ENCODE assay signal across 26 cellular contexts in genomic region chr1:39224295-39224829, GRCh38. TPM values are rescaled to one million over a fixed set of nuclear protein-coding genes. Genes with fewer than 3 reads are reported as not detected.
DNase-seq lines count a peak whose midpoint lies in the region; ATAC-seq, FAIRE-seq and TF ChIP-seq lines count a peak whose summit lies in the region.
"Had no signal": no experiment of that assay in that cellular context is flagged by ENCODE, and none has a peak within 500 bp of the region (broad histone marks: within the 10 kb centered on the region; RNA-seq: fewer than 3 reads in every experiment).

No MANE protein-coding gene starts in this region.

- peaks cover 45% of the 10 kb centered on the region for H3K4me1 Mint-ChIP-seq in WTC11
- peaks cover 49% of the 10 kb centered on the region for H3K4me1 Mint-ChIP-seq in stimulated activated memory B cell treated with anti-CD40 and anti-IgM and Interleukin-4, amounts not matched to agents 10 μg/mL and 1 μg/mL and 100 μg/mL, for 72 hours

- H3K36me3 ChIP-seq in right lobe of liver (no peaks in the 10 kb centered on the region), HepG2 (replicated peaks in 1 of 2; ENCODE audit: control insufficient read depth in 1 of 2, insufficient read depth in 2 of 2, low read length in 2 of 2) (no peaks in the 10 kb centered on the region), GM23248 (ENCODE audit: low read depth) (no peaks in the 10 kb centered on the region), body of pancreas (replicated peaks in 1 of 2; ENCODE audit: insufficient read depth in 1 of 2, low read depth in 2 of 2) (no peaks in the 10 kb centered on the region)
- H3K36me3 ChIP-seq: ascending aorta, stomach, transverse colon had no signal

- H3K9me2 ChIP-seq in GM23248 (ENCODE audit: insufficient read depth): no peaks in the 10 kb centered on the region

- H3K27me3 ChIP-seq in right lobe of liver: no peaks in the 10 kb centered on the region
- no peaks in the 10 kb centered on the region for H3K27me3 ChIP-seq in HepG2 (ENCODE audit: control insufficient read depth in 1 of 2, insufficient read depth in 2 of 2, low read length in 2 of 2)
- H3K27me3 ChIP-seq in GM23248 (replicated peaks; ENCODE audit: insufficient read depth): no peaks in the 10 kb centered on the region
- H3K27me3 ChIP-seq in body of pancreas: no peaks in the 10 kb centered on the region
- H3K27me3 ChIP-seq: ascending aorta, stomach, transverse colon had no signal

- no peaks in the 10 kb centered on the region for H3K36me3 Mint-ChIP-seq in WTC11
- peaks cover 41% of the 10 kb centered on the region for H3K36me3 Mint-ChIP-seq in stimulated activated memory B cell treated with anti-CD40 and anti-IgM and Interleukin-4, amounts not matched to agents 10 μg/mL and 1 μg/mL and 100 μg/mL, for 72 hours

- H4K20me1 ChIP-seq in HepG2 (ENCODE audit: insufficient read depth, low read length): no peaks in the 10 kb centered on the region
- peaks cover 5% of the 10 kb centered on the region; the same call in 1 of the 2 replicates for H4K20me1 ChIP-seq in GM23248 (ENCODE audit: insufficient read depth)

- POLR2A ChIA-PET in HepG2 (lab: Yijun Ruan, JAX): no interaction called here
- POLR2A ChIA-PET in WTC11 (lab: Charles Lee): no interaction called here

- no peaks in the 10 kb centered on the region for H3K9me3 Mint-ChIP-seq in WTC11
- no peaks in the 10 kb centered on the region for H3K9me3 Mint-ChIP-seq in stimulated activated memory B cell treated with anti-CD40 and anti-IgM and Interleukin-4, amounts not matched to agents 10 μg/mL and 1 μg/mL and 100 μg/mL, for 72 hours

- no TSS peak for BruUV-seq in HepG2 (replicated peaks; lab: Mats Ljungman, UMichigan)

- intact Hi-C loops in right lobe of liver (cut with DNase I): no loop called here
- intact Hi-C loops in HepG2 (cut with micrococcal nuclease; ENCODE audit: unreplicated experiment): no loop called here
- intact Hi-C loops in body of pancreas (cut with DNase I): no loop called here

- H3K27ac ChIP-seq in right lobe of liver (no peak overlapping the region), HepG2 (ENCODE audit: extremely low read length, insufficient read depth, low read length) (no peak overlapping the region), GM23248 (no peak overlapping the region), body of pancreas (no peak overlapping the region)
- H3K27ac ChIP-seq: ascending aorta, stomach, transverse colon had no signal

- peaks cover 0 to 30% (median 8%) of the 10 kb centered on the region in 4 donors for H3K4me1 ChIP-seq in right lobe of liver
- H3K4me1 ChIP-seq in HepG2 (ENCODE audit: insufficient read depth, low read length): peaks cover 37% of the 10 kb centered on the region
- H3K4me1 ChIP-seq in GM23248 (ENCODE audit: insufficient read depth): 0 out of 2 replicates have a peak, but pooled peaks cover 8% of the 10 kb centered on the region
- H3K4me1 ChIP-seq in body of pancreas: no peaks in the 10 kb centered on the region

- TF ChIP-seq CTCF in right lobe of liver (IDR thresholded peaks at IDR 0.05) (no peak), HepG2 (CRISPR knock-in tag; IDR thresholded peaks at IDR 0.05) (no peak), WTC11 (IDR thresholded peaks at IDR 0.05) (no peak), fibroblast of the aortic adventitia (IDR thresholded peaks at IDR 0.05; ENCODE audit: insufficient read depth, low read length) (no peak), body of pancreas (IDR thresholded peaks at IDR 0.05) (no peak)

- no peak overlapping the region for H3K4me3 ChIP-seq in right lobe of liver
- no peak overlapping the region for H3K4me3 ChIP-seq in HepG2 (replicated peaks in 1 of 3; ENCODE audit: insufficient read depth in 1 of 3, low read depth in 2 of 3, low read length in 3 of 3)
- no peak overlapping the region for H3K4me3 ChIP-seq in fibroblast of the aortic adventitia (ENCODE audit: low read depth, low read length)
- H3K4me3 ChIP-seq in GM23248: no peak overlapping the region
- no peak overlapping the region for H3K4me3 ChIP-seq in body of pancreas
- H3K4me3 ChIP-seq: ascending aorta, stomach, transverse colon had no signal

- TF ChIP-seq EP300 in HepG2 (IDR thresholded peaks at IDR 0.05; ENCODE audit: low read depth in 2 of 2, low read length in 2 of 2): no peak
- TF ChIP-seq EP300 in HepG2 (CRISPR knock-in tag; IDR thresholded peaks at IDR 0.05; ENCODE audit: borderline replicate concordance): no peak

- H3K4me2 ChIP-seq in HepG2 (ENCODE audit: low read depth, low read length) (no peak overlapping the region), GM23248 (ENCODE audit: unreplicated experiment) (no peak overlapping the region)

- H3K4me3 Mint-ChIP-seq in WTC11: no peak overlapping the region
- H3K4me3 Mint-ChIP-seq in stimulated activated memory B cell treated with anti-CD40 and anti-IgM and Interleukin-4, amounts not matched to agents 10 μg/mL and 1 μg/mL and 100 μg/mL, for 72 hours: no peak overlapping the region
- H3K4me3 Mint-ChIP-seq: activated CD4-positive, alpha-beta T cell treated with anti-CD3 and anti-CD28 coated beads, Interleukin-2, amount 10 ng/mL, durations not matched to agents 24 days and 14 days had no signal

- H3K9ac ChIP-seq in HepG2 (ENCODE audit: insufficient read depth, low read depth, low read length) (no peak overlapping the region), GM23248 (no peak overlapping the region)

- peaks cover 28% of the 10 kb centered on the region for H3K79me2 ChIP-seq in HepG2 (ENCODE audit: insufficient read depth, low read length)
- H3K79me2 ChIP-seq in GM23248 (ENCODE audit: insufficient read depth): peaks cover 97% of the 10 kb centered on the region

- H3F3A ChIP-seq in GM23248 (ENCODE audit: insufficient read depth): no peaks in the 10 kb centered on the region

- FAIRE-seq in HepG2 (lab: Jason Lieb, UNC): no peak
- FAIRE-seq: frontal cortex, GM12891, keratinocyte had no signal

- TF ChIP-seq RAD21 in HepG2 (CRISPR knock-in tag; IDR thresholded peaks at IDR 0.05): no peak

- no peaks in the 10 kb centered on the region for H3K9me3 ChIP-seq in right lobe of liver
- no peaks in the 10 kb centered on the region for H3K9me3 ChIP-seq in HepG2 (ENCODE audit: low read length)
- no peaks in the 10 kb centered on the region for H3K9me3 ChIP-seq in GM23248 (ENCODE audit: low read depth)
- H3K9me3 ChIP-seq in body of pancreas: no peaks in the 10 kb centered on the region
- H3K9me3 ChIP-seq: ascending aorta, stomach, transverse colon had no signal

- no peak for DNase-seq in right lobe of liver
- DNase-seq in HepG2 (ENCODE audit: low spot score): no peak
- DNase-seq in WTC11 (ENCODE audit: low spot score): no peak
- DNase-seq in fibroblast of the aortic adventitia (ENCODE audit: low read depth): peak; percentile 17
- DNase-seq in GM23248: no peak
- DNase-seq in body of pancreas: no peak
- DNase-seq: activated CD4-positive, alpha-beta T cell treated with anti-CD3 and anti-CD28 coated beads, Interleukin-2, amount 10 ng/mL, durations not matched to agents 24 days and 14 days; activated CD8-positive, alpha-beta memory T cell treated with anti-CD3 and anti-CD28 coated beads, Interleukin-2, amount 50 U/mL, for 48 hours; activated naive CD4-positive, alpha-beta T cell; cerebellar nuclear complex; COR-L47; DMS79 treated with DMSO at 0.1 percent for 48 hours; Kasumi-1; mammary epithelial cell; NCI-H1092; NCI-H1930; NCI-H82; SIG-M5; stimulated activated CD4-positive, alpha-beta T cell treated with anti-CD3 and anti-CD28 coated beads, Interleukin-4, amount 100 ng/mL, for 24 hours; stomach; transverse colon had no signal

- in situ Hi-C loops in HepG2 (cut with HindIII; ENCODE audit: extremely low pct_ligation_motif_present, low pct_unique_long_range_greater_than_20kb): no loop called here
- in situ Hi-C loops in GM23248 (cut with MboI): no loop called here

- peak overlapping the region; percentile 3 for H3K27ac Mint-ChIP-seq in WTC11
- H3K27ac Mint-ChIP-seq in stimulated activated memory B cell treated with anti-CD40 and anti-IgM and Interleukin-4, amounts not matched to agents 10 μg/mL and 1 μg/mL and 100 μg/mL, for 72 hours: peak overlapping the region; percentile 21
- H3K27ac Mint-ChIP-seq: activated CD4-positive, alpha-beta T cell treated with anti-CD3 and anti-CD28 coated beads, Interleukin-2, amount 10 ng/mL, durations not matched to agents 24 days and 14 days had no signal

- peak in 3 of 4 donors; percentile 24 to 52 (median 49) for ATAC-seq in right lobe of liver
- no peak for ATAC-seq in HepG2
- ATAC-seq in WTC11: no peak
- ATAC-seq in stimulated activated memory B cell treated with anti-CD40 and anti-IgM and Interleukin-4, amounts not matched to agents 10 μg/mL and 1 μg/mL and 100 μg/mL, for 72 hours: no peak
- ATAC-seq in body of pancreas: no peak

- no peaks in the 10 kb centered on the region for H3K27me3 Mint-ChIP-seq in WTC11 (ENCODE audit: low read depth)
- H3K27me3 Mint-ChIP-seq in stimulated activated memory B cell treated with anti-CD40 and anti-IgM and Interleukin-4, amounts not matched to agents 10 μg/mL and 1 μg/mL and 100 μg/mL, for 72 hours: no peaks in the 10 kb centered on the region
- H3K27me3 Mint-ChIP-seq: activated CD4-positive, alpha-beta T cell treated with anti-CD3 and anti-CD28 coated beads, Interleukin-2, amount 10 ng/mL, durations not matched to agents 24 days and 14 days had no signal

- CTCF ChIA-PET in HepG2 (lab: Yijun Ruan, JAX; ENCODE audit: low intra/inter-chr PET ratio, low total read pairs) (no interaction called here), WTC11 (lab: Charles Lee) (no interaction called here)

- no peak overlapping the region for H2AFZ ChIP-seq in HepG2 (ENCODE audit: low read length)
- H2AFZ ChIP-seq in GM23248: no peak overlapping the region

- TF ChIP-seq POLR2A in right lobe of liver (IDR thresholded peaks at IDR 0.05): no peak
- TF ChIP-seq POLR2A in HepG2 (IDR thresholded peaks at IDR 0.05; ENCODE audit: insufficient read depth in 1 of 2, low read depth in 2 of 2, low read length in 2 of 2): no peak
- no peak for TF ChIP-seq POLR2A in body of pancreas (IDR thresholded peaks at IDR 0.05)

RNA-seq across cellular contexts. Expression of gene MACF1, which starts 19.9 kb away (rescaled TPM):
- total RNA-seq in right lobe of liver (100 to 1,000 TPM in 3 of 6 experiments, 10 to 100 TPM in 3; 78.4 to 141 (median 100) TPM), HepG2 (2016; rRNA removed; fragmentation: Illumina TruSeq; extraction: Trizol) (56.7 and 65.4 TPM in 2 replicates), WTC11 (2021) (214 to 327 TPM (median 222 TPM) in 3 replicates), fibroblast of the aortic adventitia (ENCODE audit: low replicate concordance) (284 and 368 TPM in 2 replicates), body of pancreas (100 to 1,000 TPM; 144 to 190 TPM)
- 7.8 and 9.7 TPM in 2 replicates for total RNA-seq in HepG2 (2016; cell fraction: cytosol; rRNA removed; fragmentation: Illumina TruSeq; extraction: Trizol; ENCODE audit: low read depth)
- 50.3 and 61.9 TPM in 2 replicates for total RNA-seq in HepG2 (2016; cell fraction: insoluble cytoplasmic fraction; rRNA removed; fragmentation: Illumina TruSeq; extraction: Trizol)
- total RNA-seq in HepG2 (2016; cell fraction: membrane; rRNA removed; fragmentation: Illumina TruSeq; extraction: Trizol): 18.5 and 20.3 TPM in 2 replicates
- 147 and 164 TPM in 2 replicates for total RNA-seq in HepG2 (2016; cell fraction: nucleus; rRNA removed; fragmentation: Illumina TruSeq; extraction: Trizol)
- polyA plus RNA-seq in HepG2 (2011; rRNA removed) (36.5 and 36.7 TPM in 2 replicates), GM23248 (2016; fragmentation: Nextera tagmentation; extraction: Ambion mirVana) (47.6 and 55.1 TPM in 2 replicates)
- polyA plus RNA-seq in HepG2 (2011; cell fraction: cytosol; rRNA removed): 13.0 and 16.2 TPM in 2 replicates
- 98.0 and 102 TPM in 2 replicates for polyA plus RNA-seq in HepG2 (2011; cell fraction: nucleus; rRNA removed)
- polyA plus RNA-seq in HepG2 (2012): 38.1 and 55.9 TPM in 2 replicates
- polyA plus RNA-seq in HepG2 (2016; cell fraction: cytosol; fragmentation: Illumina TruSeq; extraction: Trizol; ENCODE audit: low read depth): 3.1 and 3.3 TPM in 2 replicates
- polyA plus RNA-seq in HepG2 (2016; cell fraction: insoluble cytoplasmic fraction; fragmentation: Illumina TruSeq; extraction: Trizol; ENCODE audit: low read depth): 34.7 and 37.3 TPM in 2 replicates
- 5.3 and 6.9 TPM in 2 replicates for polyA plus RNA-seq in HepG2 (2016; cell fraction: membrane; fragmentation: Illumina TruSeq; extraction: Trizol; ENCODE audit: low read depth)
- polyA plus RNA-seq in HepG2 (2016; cell fraction: nucleus; fragmentation: Illumina TruSeq; extraction: Trizol; ENCODE audit: insufficient read depth, low read depth): 102 and 117 TPM in 2 replicates
- 97.4 and 114 TPM in 2 replicates for polyA minus RNA-seq in HepG2 (2011; rRNA and poly(A)+ RNA removed; ENCODE audit: low replicate concordance)
- polyA minus RNA-seq in HepG2 (2011; cell fraction: cytosol; rRNA and poly(A)+ RNA removed): 48.6 TPM in 2 replicates
- polyA minus RNA-seq in HepG2 (2011; cell fraction: nucleus; rRNA and poly(A)+ RNA removed): 406 and 470 TPM in 2 replicates
- total RNA-seq in GM23248 (2014; rRNA removed; shearing (Covaris generic)): 171 and 177 TPM in 2 replicates

Comparison
In these comparisons a context has a peak if more than half of its experiments do, and no peak if none do; other contexts are left out.
1. ATAC-seq: peak in right lobe of liver (3 of 4); none in HepG2 (single experiment), WTC11 (single experiment), stimulated activated memory B cell treated with anti-CD40 and anti-IgM and Interleukin-4, amounts not matched to agents 10 μg/mL and 1 μg/mL and 100 μg/mL, for 72 hours (single experiment) and body of pancreas (single experiment).